In the genomic region with DNA sequence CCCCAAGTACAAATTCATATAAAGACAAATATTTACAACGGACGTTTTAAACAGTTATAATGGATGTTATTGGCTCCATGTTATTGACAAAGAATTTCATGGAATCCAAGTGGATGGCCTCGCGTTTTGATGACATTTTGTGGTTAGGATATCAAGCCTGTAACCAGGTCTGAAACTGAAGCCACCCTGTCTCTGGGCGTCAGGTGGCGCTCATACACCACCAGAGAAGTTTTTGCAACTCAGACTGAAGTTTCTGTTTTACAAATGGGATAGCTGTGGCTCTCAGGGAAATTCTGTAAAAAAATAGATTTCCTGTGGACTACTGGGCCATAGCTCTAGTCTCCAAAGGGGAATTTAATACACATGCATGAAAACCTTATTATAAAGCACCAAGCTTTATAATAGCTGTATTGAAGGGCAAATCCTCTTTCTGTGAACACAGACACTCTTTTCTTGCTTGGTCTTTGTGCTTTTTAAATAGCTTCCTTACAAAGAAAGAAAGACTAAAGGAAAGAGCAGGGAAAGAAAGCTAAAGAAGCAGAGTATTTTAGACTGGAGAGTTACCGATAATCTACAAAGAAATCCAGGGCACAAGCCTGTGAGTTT, we compare ENCODE assay signal across 8 cellular contexts.
DNase-seq lines count a peak whose midpoint lies in the region; ATAC-seq, FAIRE-seq and TF ChIP-seq lines count a peak whose summit lies in the region.

No MANE protein-coding gene starts in this region.

- no peaks in the 10 kb centered on the region for H3K9me3 ChIP-seq in Peyer's patch

- TF ChIP-seq POLR2A in Peyer's patch (IDR thresholded peaks at IDR 0.05) = no peak

- FAIRE-seq in D721Med (lab: Jason Lieb, UNC) (peak; percentile 99), bronchial epithelial cell (lab: Jason Lieb, UNC) (no peak)

- TF ChIP-seq CTCF in D721Med (IDR thresholded peaks at IDR 0.05; ENCODE audit: insufficient read depth, missing control alignments) = peak; percentile 73
- TF ChIP-seq CTCF in Peyer's patch (IDR thresholded peaks at IDR 0.05) = peak in 4 of 6 experiments; percentile 48 to 83 (median 78)
- peak; percentile 81 for TF ChIP-seq CTCF in bronchial epithelial cell (IDR thresholded peaks at IDR 0.05; ENCODE audit: insufficient read depth, low read length, severe bottlenecking)

- H3K27ac ChIP-seq in Peyer's patch (no peak overlapping the region), substantia nigra (ENCODE audit: low read depth, low read length, poor library complexity, severe bottlenecking) (no peak overlapping the region)

- H3K4me1 ChIP-seq in Peyer's patch = no peaks in the 10 kb centered on the region

- H3K4me3 ChIP-seq in Peyer's patch = no peak overlapping the region
- H3K4me3 ChIP-seq in bronchial epithelial cell (ENCODE audit: low read depth, low read length) = no peak overlapping the region

- H3K36me3 ChIP-seq in Peyer's patch (no peaks in the 10 kb centered on the region), bronchial epithelial cell (ENCODE audit: control insufficient read depth, insufficient read depth, low read length) (no peaks in the 10 kb centered on the region)

- DNase-seq in D721Med (ENCODE audit: insufficient read length, low spot score) (peak; percentile 25), Peyer's patch (peak in 2 of 3 donors; percentile 67 to 68), bronchial epithelial cell (ENCODE audit: low read depth) (peak; percentile 55), left lobe of liver (ENCODE audit: low spot score) (peak; percentile 61), substantia nigra (lab: John Stamatoyannopoulos, UW) (peak in 36 of 49 donors; percentile 0 to 60 (median 14)), 8988T (no peak)

- H3K27me3 ChIP-seq in Peyer's patch (no peaks in the 10 kb centered on the region), bronchial epithelial cell (ENCODE audit: control insufficient read depth, insufficient read depth, low read length) (peaks cover 4% of the 10 kb centered on the region)

- peak; percentile 76 for ATAC-seq in GM19023 (IDR thresholded peaks at IDR 0.05; ENCODE audit: unreplicated experiment)
- ATAC-seq in HG03439 (IDR thresholded peaks at IDR 0.05; ENCODE audit: unreplicated experiment) = peak; percentile 78
- peak; percentile 85 for ATAC-seq in left lobe of liver
